ENCODE assay signal across 25 cellular contexts in genomic region chr16:87286839-87287626, GRCh38.
"Had no signal": no experiment of that assay in that cellular context is flagged by ENCODE, and none has a peak within 500 bp of the region (broad histone marks: within the 10 kb centered on the region; RNA-seq: fewer than 3 reads in every experiment).

No MANE protein-coding gene starts in this region.

- H3K4me1 ChIP-seq: esophagus muscularis mucosa, foreskin keratinocyte, gastroesophageal sphincter, heart left ventricle, left lung had no signal

- H2AFZ ChIP-seq: hepatocyte had no signal

- DNase-seq: dermis blood vessel endothelial cell; effector CD4-positive, alpha-beta T cell; effector memory CD4-positive, alpha-beta T cell; foreskin keratinocyte; heart left ventricle; hypothalamus; immature natural killer cell; left cardiac atrium; left lung; left ventricle myocardium superior; mammary epithelial cell; mesendoderm; midbrain; naive thymus-derived CD4-positive, alpha-beta T cell had no signal

- H3K9me3 Mint-ChIP-seq: immature natural killer cell had no signal

- H3K4me2 ChIP-seq: hepatocyte had no signal

- H3K4me1 Mint-ChIP-seq: immature natural killer cell; memory B cell; naive thymus-derived CD4-positive, alpha-beta T cell had no signal

- H3K27me3 ChIP-seq: dorsolateral prefrontal cortex, foreskin keratinocyte, gastroesophageal sphincter, heart left ventricle, hepatocyte, left lung had no signal

- H3K27ac ChIP-seq: coronary artery, dorsolateral prefrontal cortex, esophagus muscularis mucosa, foreskin keratinocyte, gastroesophageal sphincter, heart left ventricle, hepatocyte, left lung had no signal

- H3K4me3 Mint-ChIP-seq: immature natural killer cell; memory B cell; naive thymus-derived CD4-positive, alpha-beta T cell had no signal

- H3K27ac Mint-ChIP-seq: immature natural killer cell; memory B cell; naive thymus-derived CD4-positive, alpha-beta T cell had no signal

- ATAC-seq: foreskin keratinocyte; gastroesophageal sphincter; heart left ventricle; left cardiac atrium; left lung; left ventricle myocardium superior; naive thymus-derived CD4-positive, alpha-beta T cell had no signal

- FAIRE-seq: colon, endothelial cell of umbilical vein, frontal cortex, keratinocyte had no signal

- H3K4me3 ChIP-seq: coronary artery, dorsolateral prefrontal cortex, esophagus muscularis mucosa, gastroesophageal sphincter, heart left ventricle, hepatocyte, left lung, lung had no signal

- H3K79me2 ChIP-seq: hepatocyte had no signal

- H3K36me3 ChIP-seq: esophagus muscularis mucosa, gastroesophageal sphincter, heart left ventricle, left lung had no signal

- H3K27me3 Mint-ChIP-seq: naive thymus-derived CD4-positive, alpha-beta T cell had no signal
